30 cellular contexts compared by ENCODE assay signal in genomic region chr20:871436-871835, GRCh38. TPM values are rescaled to one million over a fixed set of nuclear protein-coding genes. Genes with fewer than 3 reads are reported as not detected.
"Had no signal": no experiment of that assay in that cellular context is flagged by ENCODE, and none has a peak within 500 bp of the region (broad histone marks: within the 10 kb centered on the region; RNA-seq: fewer than 3 reads in every experiment).

No MANE protein-coding gene starts in this region.

- H3K27me3 Mint-ChIP-seq: stimulated activated naive CD8-positive, alpha-beta T cell treated with anti-CD3 and anti-CD28 coated beads, Interleukin-15, amount 100 ng/mL, for 72 hours had no signal

- FAIRE-seq: urothelium cell line had no signal

- H3K36me3 Mint-ChIP-seq: stimulated activated memory B cell treated with anti-CD40 and anti-IgM and Interleukin-4, amounts not matched to agents 10 μg/mL and 1 μg/mL and 100 μg/mL, for 72 hours; stimulated activated naive B cell treated with anti-CD40 and anti-IgM and Interleukin-4, amounts not matched to agents 10 μg/mL and 1 μg/mL and 100 μg/mL, for 72 hours; type B pancreatic cell had no signal

- H3K36me3 ChIP-seq: stomach, suprapubic skin, thoracic aorta, thyroid gland, tibial artery, tibial nerve, transverse colon, upper lobe of left lung, upper lobe of right lung, uterus, vagina had no signal

- H3K4me1 ChIP-seq: stomach, testis, thyroid gland, tibial artery, tibial nerve, transverse colon, upper lobe of left lung, upper lobe of right lung, uterus, vagina had no signal

- DNase-seq: stimulated activated CD4-positive, alpha-beta T cell treated with anti-CD3 and anti-CD28 coated beads, Interleukin-2, amount 100 ng/mL, for 48 hours; stimulated activated CD4-positive, alpha-beta T cell treated with anti-CD3 and anti-CD28 coated beads, Interleukin-4, amount 100 ng/mL, for 1 hour; stimulated activated CD4-positive, alpha-beta T cell treated with anti-CD3 and anti-CD28 coated beads, Interleukin-4, amount 100 ng/mL, for 24 hours; stimulated activated CD4-positive, alpha-beta T cell treated with anti-CD3 and anti-CD28 coated beads, Interleukin-4, amount 100 ng/mL, for 4 hours; stimulated activated CD8-positive, alpha-beta memory T cell treated with anti-CD3 and anti-CD28 coated beads, Interleukin-4, amount 100 ng/mL, for 48 hours; stimulated activated naive B cell treated with anti-CD40 and anti-IgM and Interleukin-4, amounts not matched to agents 10 μg/mL and 1 μg/mL and 100 μg/mL, for 72 hours; stimulated activated naive CD4-positive, alpha-beta T cell; stimulated activated naive CD4-positive, alpha-beta T cell treated with Interleukin-2 at 50 U/mL for 16 hours; stimulated activated naive CD8-positive, alpha-beta T cell treated with anti-CD3 and anti-CD28 coated beads, Interleukin-15, amount 100 ng/mL, for 72 hours; stimulated activated naive CD8-positive, alpha-beta T cell treated with anti-CD3 and anti-CD28 coated beads, Interleukin-15, Interleukin-2, amounts not matched to agents 100 U/mL and 50 U/mL, for 24 hours; stomach; substantia nigra; testis; thyroid gland; tibial artery; transverse colon; trophoblast cell; upper lobe of left lung; upper lobe of right lung; uterus had no signal

- H3K4me3 ChIP-seq: stomach, suprapubic skin, testis, thoracic aorta, thyroid gland, tibial artery, tibial nerve, transverse colon, upper lobe of left lung, upper lobe of right lung, uterus, vagina had no signal

- H3K27ac ChIP-seq: stomach, suprapubic skin, testis, thoracic aorta, thyroid gland, tibial artery, tibial nerve, transverse colon, upper lobe of left lung, upper lobe of right lung, uterus, vagina had no signal

- H3K27ac Mint-ChIP-seq: stimulated activated effector memory CD8-positive, alpha-beta T cell treated with anti-CD3 and anti-CD28 coated beads, Interleukin-12 subunit alpha, Interleukin-12 subunit beta, amount 100 ng/mL, for 72 hours; stimulated activated memory B cell treated with anti-CD40 and anti-IgM and Interleukin-4, amounts not matched to agents 10 μg/mL and 1 μg/mL and 100 μg/mL, for 72 hours; stimulated activated naive B cell treated with anti-CD40 and anti-IgM and Interleukin-4, amounts not matched to agents 10 μg/mL and 1 μg/mL and 100 μg/mL, for 72 hours; stimulated activated naive CD8-positive, alpha-beta T cell treated with anti-CD3 and anti-CD28 coated beads, Interleukin-15, Interleukin-2, amounts not matched to agents 100 ng/mL and 50 ng/mL, for 24 hours; type B pancreatic cell had no signal

- H3K9me3 Mint-ChIP-seq: stimulated activated effector memory CD8-positive, alpha-beta T cell treated with anti-CD3 and anti-CD28 coated beads, Interleukin-12 subunit alpha, Interleukin-12 subunit beta, amount 100 ng/mL, for 72 hours; stimulated activated memory B cell treated with anti-CD40 and anti-IgM and Interleukin-4, amounts not matched to agents 10 μg/mL and 1 μg/mL and 100 μg/mL, for 72 hours; stimulated activated naive B cell treated with anti-CD40 and anti-IgM and Interleukin-4, amounts not matched to agents 10 μg/mL and 1 μg/mL and 100 μg/mL, for 72 hours; stimulated activated naive CD8-positive, alpha-beta T cell treated with anti-CD3 and anti-CD28 coated beads, Interleukin-15, amount 100 ng/mL, for 72 hours; stimulated activated naive CD8-positive, alpha-beta T cell treated with anti-CD3 and anti-CD28 coated beads, Interleukin-15, Interleukin-2, amounts not matched to agents 100 ng/mL and 50 ng/mL, for 24 hours; type B pancreatic cell had no signal

- H3K27me3 ChIP-seq: suprapubic skin, testis, thyroid gland, tibial nerve, upper lobe of left lung, upper lobe of right lung, uterus, vagina had no signal

- H3K4me1 Mint-ChIP-seq: stimulated activated naive CD8-positive, alpha-beta T cell treated with anti-CD3 and anti-CD28 coated beads, Interleukin-15, amount 100 ng/mL, for 72 hours had no signal

- H3K4me3 Mint-ChIP-seq: stimulated activated effector memory CD8-positive, alpha-beta T cell treated with anti-CD3 and anti-CD28 coated beads, Interleukin-12 subunit alpha, Interleukin-12 subunit beta, amount 100 ng/mL, for 72 hours; stimulated activated memory B cell treated with anti-CD40 and anti-IgM and Interleukin-4, amounts not matched to agents 10 μg/mL and 1 μg/mL and 100 μg/mL, for 72 hours; stimulated activated naive B cell treated with anti-CD40 and anti-IgM and Interleukin-4, amounts not matched to agents 10 μg/mL and 1 μg/mL and 100 μg/mL, for 72 hours; stimulated activated naive CD8-positive, alpha-beta T cell treated with anti-CD3 and anti-CD28 coated beads, Interleukin-15, amount 100 ng/mL, for 72 hours; stimulated activated naive CD8-positive, alpha-beta T cell treated with anti-CD3 and anti-CD28 coated beads, Interleukin-15, Interleukin-2, amounts not matched to agents 100 ng/mL and 50 ng/mL, for 24 hours; type B pancreatic cell had no signal

- H3K9me3 ChIP-seq: stomach, suprapubic skin, testis, thoracic aorta, thyroid gland, tibial artery, tibial nerve, transverse colon, upper lobe of left lung, upper lobe of right lung, uterus, vagina had no signal

RNA-seq across cellular contexts. Expression of gene ANGPT4, which starts 44.7 kb away (rescaled TPM):
- total RNA-seq: temporal lobe had no signal
